11 cellular contexts compared by ENCODE assay signal in genomic region chr2:54601339-54601738, GRCh38.
A peak's percentile ranks its signal among the peaks of the same experiment; 100 is the strongest.
DNase-seq lines count a peak whose midpoint lies in the region; ATAC-seq and TF ChIP-seq lines count a peak whose summit lies in the region.
"Had no signal": no experiment of that assay in that cellular context is flagged by ENCODE, and none has a peak within 500 bp of the region (broad histone marks: within the 10 kb centered on the region; RNA-seq: fewer than 3 reads in every experiment).

No MANE protein-coding gene starts in this region.

- no peak for TF ChIP-seq POLR2A in vagina (IDR thresholded peaks at IDR 0.05)

- H3K27ac ChIP-seq in right cardiac atrium (ENCODE audit: low read length) (peak overlapping the region; percentile 39), ascending aorta (peak overlapping the region; percentile 75 to 79), lung (ENCODE audit: low read depth in 1 of 2, low read length in 1 of 2) (peak overlapping the region; percentile 52 to 58), vagina (peak overlapping the region; percentile 15), coronary artery (peak overlapping the region in 1 of 2 donors; percentile 49)
- H3K27ac ChIP-seq: colonic mucosa, SJSA1 had no signal

- no peak overlapping the region for H3K4me3 ChIP-seq in right cardiac atrium (ENCODE audit: low read length)
- no peak overlapping the region for H3K4me3 ChIP-seq in ascending aorta
- H3K4me3 ChIP-seq in lung = no peak overlapping the region
- H3K4me3 ChIP-seq in vagina = no peak overlapping the region
- no peak overlapping the region for H3K4me3 ChIP-seq in coronary artery
- H3K4me3 ChIP-seq: colonic mucosa, SJSA1 had no signal

- TF ChIP-seq CTCF in ascending aorta (IDR thresholded peaks at IDR 0.05) (no peak), lung (IDR thresholded peaks at IDR 0.05; ENCODE audit: control extremely low read depth, extremely low read depth) (no peak), vagina (IDR thresholded peaks at IDR 0.05) (no peak), coronary artery (IDR thresholded peaks at IDR 0.05) (no peak)

- no peak for ATAC-seq in right cardiac atrium
- no peak for ATAC-seq in lung (ENCODE audit: insufficient read depth, low FRiP score)
- ATAC-seq in HG02885 (IDR thresholded peaks at IDR 0.05; ENCODE audit: poor library complexity, unreplicated experiment) = no peak

- no peaks in the 10 kb centered on the region for H3K9me3 ChIP-seq in right cardiac atrium (ENCODE audit: control insufficient read depth, low read length)
- H3K9me3 ChIP-seq in ascending aorta = no peaks in the 10 kb centered on the region
- H3K9me3 ChIP-seq in lung (ENCODE audit: control insufficient read depth in 2 of 2, insufficient read depth in 1 of 2, low read length in 1 of 2) = no peaks in the 10 kb centered on the region
- H3K9me3 ChIP-seq in vagina = no peaks in the 10 kb centered on the region
- H3K9me3 ChIP-seq: colonic mucosa, SJSA1 had no signal

- intact Hi-C loops in right cardiac atrium (cut with DNase I) = no loop called here
- intact Hi-C loops in cardiac septum (cut with DNase I) = no loop called here
- intact Hi-C loops in ascending aorta (cut with DNase I) = loop anchor here (5.0 kb wide), 2 partner anchors 79 to 144 kb away; partner anchors contain the start of gene SPTBN1
- intact Hi-C loops in vagina (cut with DNase I) = no loop called here

- DNase-seq in right cardiac atrium (no peak), cardiac septum (ENCODE audit: low spot score) (no peak), ascending aorta (ENCODE audit: low spot score in 2 of 2) (no peak), lung (ENCODE audit: low spot score) (no peak), vagina (ENCODE audit: extremely low spot score in 2 of 2) (no peak), coronary artery (ENCODE audit: low spot score) (no peak), NCI-H345 (lab: John Stamatoyannopoulos, UW) (no peak)
- DNase-seq: colonic mucosa, NCI-H2171 treated with DMSO at 0.1 percent for 48 hours had no signal

- H3K4me1 ChIP-seq in right cardiac atrium (ENCODE audit: control insufficient read depth, insufficient read depth, low read length) = peaks cover 60% of the 10 kb centered on the region
- H3K4me1 ChIP-seq in ascending aorta = peaks cover 21 to 80% of the 10 kb centered on the region in 2 donors
- peaks cover 34 to 88% of the 10 kb centered on the region in 2 donors for H3K4me1 ChIP-seq in lung (ENCODE audit: control insufficient read depth in 2 of 2, insufficient read depth in 2 of 2, low read length in 2 of 2)
- H3K4me1 ChIP-seq in vagina = peaks cover 99% of the 10 kb centered on the region

- H3K36me3 ChIP-seq in ascending aorta (no peaks in the 10 kb centered on the region), lung (ENCODE audit: control insufficient read depth in 2 of 2, insufficient read depth in 2 of 2, low read length in 2 of 2) (peaks cover 0 to 8% of the 10 kb centered on the region in 2 donors), vagina (peaks cover 0 to 3% of the 10 kb centered on the region in 2 donors)
- H3K36me3 ChIP-seq: colonic mucosa had no signal

- 31% methylated on average over 2 of the region's 2 CpGs for WGBS in right cardiac atrium
- WGBS in lung, 2 donors = 24 to 29% methylated on average over 2 of the region's 2 CpGs

- no peaks in the 10 kb centered on the region for H3K27me3 ChIP-seq in right cardiac atrium (ENCODE audit: control insufficient read depth, insufficient read depth)
- H3K27me3 ChIP-seq in ascending aorta = no peaks in the 10 kb centered on the region
- no peaks in the 10 kb centered on the region for H3K27me3 ChIP-seq in lung (ENCODE audit: control insufficient read depth, insufficient read depth)
- H3K27me3 ChIP-seq in vagina = no peaks in the 10 kb centered on the region
- H3K27me3 ChIP-seq: colonic mucosa, SJSA1 had no signal
